Comparison of ENCODE assay signal across 16 cellular contexts in genomic region chr22:23774922-23775436, GRCh38. TPM values are rescaled to one million over a fixed set of nuclear protein-coding genes. Genes with fewer than 3 reads are reported as not detected.
DNase-seq lines count a peak whose midpoint lies in the region; TF ChIP-seq lines count a peak whose summit lies in the region.
"Had no signal": no experiment of that assay in that cellular context is flagged by ENCODE, and none has a peak within 500 bp of the region (broad histone marks: within the 10 kb centered on the region; RNA-seq: fewer than 3 reads in every experiment).

No MANE protein-coding gene starts in this region.

- H3K4me3 ChIP-seq in SJCRH30 = no peak overlapping the region
- no peak overlapping the region for H3K4me3 ChIP-seq in fibroblast of pulmonary artery (replicated peaks; ENCODE audit: low read depth, low read length)
- H3K4me3 ChIP-seq: suprapubic skin had no signal

- no peaks in the 10 kb centered on the region for H3K27me3 ChIP-seq in SJCRH30
- H3K27me3 ChIP-seq: suprapubic skin had no signal

- no peaks in the 10 kb centered on the region for H3K36me3 ChIP-seq in SJCRH30
- H3K36me3 ChIP-seq: suprapubic skin had no signal

- no peak overlapping the region for H3K27ac Mint-ChIP-seq in progenitor cell of endocrine pancreas
- H3K27ac Mint-ChIP-seq: activated CD4-positive, alpha-beta T cell treated with anti-CD3 and anti-CD28 coated beads for 36 hours had no signal

- H3K36me3 Mint-ChIP-seq in progenitor cell of endocrine pancreas (ENCODE audit: insufficient read depth) = no peaks in the 10 kb centered on the region

- DNase-seq in EH (ENCODE audit: low read depth) (peak; percentile 81), SJCRH30 (peak; percentile 42 to 51), fibroblast of pulmonary artery (ENCODE audit: low read depth) (peak; percentile 41), progenitor cell of endocrine pancreas (ENCODE audit: low spot score, unreplicated experiment) (no peak), NCI-H146 treated with DMSO at 0.1 percent for 48 hours (lab: John Stamatoyannopoulos, UW; ENCODE audit: unreplicated experiment) (no peak), DMS79 treated with DMSO at 0.1 percent for 48 hours (lab: John Stamatoyannopoulos, UW) (no peak), NCI-H510A (lab: John Stamatoyannopoulos, UW) (no peak), SKM-1 treated with dmso at 0.1 percent for 144 hours (lab: John Stamatoyannopoulos, UW; ENCODE audit: unreplicated experiment) (no peak)
- DNase-seq: activated CD4-positive, alpha-beta T cell treated with anti-CD3 and anti-CD28 coated beads for 36 hours; midbrain; MM.1S; NCI-H2171; retina had no signal

- H3K4me3 Mint-ChIP-seq in progenitor cell of endocrine pancreas (ENCODE audit: low read depth) = peak overlapping the region; percentile 62
- H3K4me3 Mint-ChIP-seq: activated CD4-positive, alpha-beta T cell treated with anti-CD3 and anti-CD28 coated beads for 36 hours had no signal

- H3K9me3 ChIP-seq in SJCRH30 (replicated peaks) = no peaks in the 10 kb centered on the region
- H3K9me3 ChIP-seq: suprapubic skin had no signal

- H3K4me1 Mint-ChIP-seq in progenitor cell of endocrine pancreas (ENCODE audit: low read depth) = peaks cover 20% of the 10 kb centered on the region

- no peaks in the 10 kb centered on the region for H3K9me3 Mint-ChIP-seq in progenitor cell of endocrine pancreas (ENCODE audit: low read depth)

- TF ChIP-seq CTCF in fibroblast of pulmonary artery (IDR thresholded peaks at IDR 0.05; ENCODE audit: low read length, missing control alignments) = no peak
- TF ChIP-seq CTCF in progenitor cell of endocrine pancreas (IDR thresholded peaks at IDR 0.05; ENCODE audit: unreplicated experiment) = no peak

- H3K27ac ChIP-seq in SJCRH30 = no peak overlapping the region
- H3K27ac ChIP-seq: HL-60, suprapubic skin had no signal

- peaks cover 57% of the 10 kb centered on the region for H3K4me1 ChIP-seq in SJCRH30

- no peaks in the 10 kb centered on the region for H3K27me3 Mint-ChIP-seq in progenitor cell of endocrine pancreas

RNA-seq across cellular contexts. Expression of gene MMP11, which starts 2.3 kb away (rescaled TPM):
- 6.6 TPM in 2 replicates for total RNA-seq in SJCRH30 (2014; rRNA removed; shearing (Covaris generic))
- total RNA-seq in progenitor cell of endocrine pancreas = 41.6 and 50.2 TPM in 2 replicates

RNA-seq across cellular contexts. Expression of gene CHCHD10, which starts 7.2 kb away (rescaled TPM):
- 10.9 and 14.1 TPM in 2 replicates for total RNA-seq in SJCRH30 (2014; rRNA removed; shearing (Covaris generic))
- total RNA-seq in progenitor cell of endocrine pancreas = 39.5 and 42.3 TPM in 2 replicates

RNA-seq across cellular contexts. Expression of gene SMARCB1, which starts 11.8 kb away (rescaled TPM):
- total RNA-seq in SJCRH30 (2014; rRNA removed; shearing (Covaris generic)) = 119 and 152 TPM in 2 replicates
- 185 and 195 TPM in 2 replicates for total RNA-seq in progenitor cell of endocrine pancreas

RNA-seq across cellular contexts. Expression of gene C22orf15, which starts 12.2 kb away (rescaled TPM):
- not detected in 2 replicates for total RNA-seq in SJCRH30 (2014; rRNA removed; shearing (Covaris generic))
- total RNA-seq in progenitor cell of endocrine pancreas = not detected in 2 replicates
- total RNA-seq: bronchial epithelial cell, suprapubic skin had no signal

RNA-seq across cellular contexts. Expression of gene VPREB3, which starts 20.8 kb away (rescaled TPM):
- total RNA-seq in SJCRH30 (2014; rRNA removed; shearing (Covaris generic)) = 0.28 TPM in 1 of 2 replicates, not detected in the other
- total RNA-seq in progenitor cell of endocrine pancreas = not detected in 2 replicates
- total RNA-seq: bronchial epithelial cell, suprapubic skin had no signal

Comparison
In these comparisons a context has a peak if more than half of its experiments do, and no peak if none do; other contexts are left out.
1. DNase-seq: peak in EH (single experiment), SJCRH30 (2 of 2) and fibroblast of pulmonary artery (single experiment); none in progenitor cell of endocrine pancreas (single experiment), NCI-H146 treated with DMSO at 0.1 percent for 48 hours (single experiment), DMS79 treated with DMSO at 0.1 percent for 48 hours (single experiment), NCI-H510A (single experiment) and SKM-1 treated with dmso at 0.1 percent for 144 hours (single experiment).